ENCODE assay signal across 7 cellular contexts in genomic region chr12:53267309-53268008, GRCh38. TPM values are rescaled to one million over a fixed set of nuclear protein-coding genes. Genes with fewer than 3 reads are reported as not detected.
A peak's percentile ranks its signal among the peaks of the same experiment; 100 is the strongest.
DNase-seq lines count a peak whose midpoint lies in the region; ATAC-seq, FAIRE-seq and TF ChIP-seq lines count a peak whose summit lies in the region.

No MANE protein-coding gene starts in this region.

- POLR2A ChIA-PET in PC-9 (lab: Charles Lee; ENCODE audit: unreplicated experiment) = interaction anchor here (0.6 to 0.8 kb wide), 3 partner anchors 47 to 758 kb away, joined by 4 to 56 read pairs (median 26); no protein-coding TSS in a partner anchor

- peak overlapping the region; percentile 96 for H3K4me2 ChIP-seq in PC-9

- peaks cover 20% of the 10 kb centered on the region for H3K79me2 ChIP-seq in PC-9 (ENCODE audit: low read depth)

- H3K27ac ChIP-seq in PC-9 (no peak overlapping the region), muscle layer of duodenum (ENCODE audit: low read length) (peak overlapping the region; percentile 45), upper lobe of right lung (no peak overlapping the region)

- H2AFZ ChIP-seq in PC-9 = peak overlapping the region; percentile 95

- no peaks in the 10 kb centered on the region for H3K9me3 ChIP-seq in PC-9 (ENCODE audit: insufficient read depth, low read depth)
- no peaks in the 10 kb centered on the region for H3K9me3 ChIP-seq in muscle layer of duodenum (ENCODE audit: control insufficient read depth in 1 of 2, low read length in 2 of 2)
- no peaks in the 10 kb centered on the region for H3K9me3 ChIP-seq in upper lobe of right lung

- peaks cover 11% of the 10 kb centered on the region; the same call in 1 of the 2 replicates for H3F3A ChIP-seq in PC-9 (ENCODE audit: insufficient read depth, low read depth)

- DNase-seq in PC-9 = no peak
- no peak for DNase-seq in bronchial epithelial cell (ENCODE audit: low read depth)
- DNase-seq in upper lobe of right lung = no peak
- no peak for DNase-seq in T-helper 9 cell

- BruUV-seq in PC-9 (replicated peaks; lab: Mats Ljungman, UMichigan) = no TSS peak

- H3K4me3 ChIP-seq in PC-9 = peak overlapping the region; percentile 85
- H3K4me3 ChIP-seq in bronchial epithelial cell (ENCODE audit: low read depth, low read length) = peak overlapping the region; percentile 62
- H3K4me3 ChIP-seq in muscle layer of duodenum (ENCODE audit: low read depth in 1 of 2, low read length in 2 of 2) = peak overlapping the region; percentile 80 to 85
- peak overlapping the region; percentile 65 for H3K4me3 ChIP-seq in upper lobe of right lung

- TF ChIP-seq CTCF in PC-9 (conservative IDR thresholded peaks at IDR 0.05) (no peak), bronchial epithelial cell (IDR thresholded peaks at IDR 0.05; ENCODE audit: insufficient read depth, low read length, severe bottlenecking) (no peak), upper lobe of right lung (IDR thresholded peaks at IDR 0.05) (no peak)

- intact Hi-C loops in PC-9 (cut with micrococcal nuclease; ENCODE audit: unreplicated experiment) (loop anchor here (1.0 kb wide), 1 partner anchor 54 kb away; no protein-coding TSS in a partner anchor), upper lobe of right lung (cut with DNase I) (no loop called here)

- ATAC-seq in GM21737 (IDR thresholded peaks at IDR 0.05; ENCODE audit: unreplicated experiment) = peak; percentile 3
- ATAC-seq in upper lobe of right lung = peak; percentile 45
- ATAC-seq in HG03280 (IDR thresholded peaks at IDR 0.05; ENCODE audit: unreplicated experiment) = no peak

- H3K9me2 ChIP-seq in PC-9 (ENCODE audit: insufficient read depth) = no peaks in the 10 kb centered on the region

- no peaks in the 10 kb centered on the region for H4K20me1 ChIP-seq in PC-9 (ENCODE audit: insufficient read depth)

- FAIRE-seq in bronchial epithelial cell (lab: Jason Lieb, UNC) = no peak

- H3K36me3 ChIP-seq in PC-9 (ENCODE audit: low read depth) (no peaks in the 10 kb centered on the region), bronchial epithelial cell (ENCODE audit: control insufficient read depth, insufficient read depth, low read length) (no peaks in the 10 kb centered on the region), muscle layer of duodenum (ENCODE audit: control insufficient read depth in 1 of 2, insufficient read depth in 2 of 2, low read length in 2 of 2) (no peaks in the 10 kb centered on the region), upper lobe of right lung (no peaks in the 10 kb centered on the region)

- H3K4me1 ChIP-seq in PC-9 (replicated peaks; ENCODE audit: insufficient read depth) = peaks cover 11% of the 10 kb centered on the region
- H3K4me1 ChIP-seq in muscle layer of duodenum (ENCODE audit: control insufficient read depth in 1 of 2, insufficient read depth in 2 of 2, low read length in 2 of 2) = peaks cover 0 to 8% of the 10 kb centered on the region in 2 donors
- peaks cover 3% of the 10 kb centered on the region for H3K4me1 ChIP-seq in upper lobe of right lung

- CTCF ChIA-PET in PC-9 (lab: Charles Lee) = interaction anchor here (1.2 to 1.9 kb wide), 3 partner anchors 16 to 54 kb away, joined by 4 to 7 read pairs (median 7); a partner anchor contains a TSS

- H3K27me3 ChIP-seq in PC-9 (ENCODE audit: insufficient read depth, low read depth) (no peaks in the 10 kb centered on the region), bronchial epithelial cell (ENCODE audit: control insufficient read depth, insufficient read depth, low read length) (no peaks in the 10 kb centered on the region), muscle layer of duodenum (ENCODE audit: low read depth, low read length) (no peaks in the 10 kb centered on the region), upper lobe of right lung (no peaks in the 10 kb centered on the region)

RNA-seq across cellular contexts. Expression of gene ESPL1, which starts 0.6 kb away (rescaled TPM):
- total RNA-seq in PC-9 (2021) (37.4 and 42.0 TPM in 2 replicates), bronchial epithelial cell (0.26 and 1.4 TPM in 2 replicates), upper lobe of right lung (0.35 TPM)

RNA-seq across cellular contexts. Expression of gene PFDN5, which starts 27.9 kb away (rescaled TPM):
- total RNA-seq in PC-9 (2021) = 291 and 303 TPM in 2 replicates
- total RNA-seq in bronchial epithelial cell = 341 and 429 TPM in 2 replicates
- 424 TPM for total RNA-seq in upper lobe of right lung

RNA-seq across cellular contexts. Expression of gene MYG1, which starts 32.0 kb away (rescaled TPM):
- total RNA-seq in PC-9 (2021) (67.2 and 82.5 TPM in 2 replicates), bronchial epithelial cell (24.3 and 29.7 TPM in 2 replicates), upper lobe of right lung (41.9 TPM)

RNA-seq across cellular contexts. Expression of gene RARG, which starts 35.5 kb away (rescaled TPM):
- total RNA-seq in PC-9 (2021) = 118 and 124 TPM in 2 replicates
- 24.7 and 74.6 TPM in 2 replicates for total RNA-seq in bronchial epithelial cell
- total RNA-seq in upper lobe of right lung = 23.8 TPM

RNA-seq across cellular contexts. Expression of gene AAAS, which starts 54.0 kb away (rescaled TPM):
- total RNA-seq in PC-9 (2021) (53.4 and 67.3 TPM in 2 replicates), bronchial epithelial cell (28.9 and 31.9 TPM in 2 replicates), upper lobe of right lung (43.2 TPM)

Comparison
In these comparisons a context has a peak if more than half of its experiments do, and no peak if none do; other contexts are left out.
1. RNA of gene ESPL1, which starts 0.6 kb away (total RNA-seq): 37.4 to 42.0 TPM in PC-9; 0.35 TPM in upper lobe of right lung (single experiment) and 0.26 to 1.4 TPM in bronchial epithelial cell; every median in the first group is over 10 times any median in the second.
2. Peak in every context shown above with its lines, with median percentiles within 50 percentile points of each other: H3K4me3 ChIP-seq.